In genomic region chr1:113241237-113241636, GRCh38 we compare ENCODE assay signal across 24 cellular contexts.
"Had no signal": no experiment of that assay in that cellular context is flagged by ENCODE, and none has a peak within 500 bp of the region (broad histone marks: within the 10 kb centered on the region; RNA-seq: fewer than 3 reads in every experiment).

No MANE protein-coding gene starts in this region.

- DNase-seq: Karpas-422, MG63, NCI-H1048, NCI-H1092 treated with DMSO at 0.1 percent for 48 hours, NCI-H1105 treated with DMSO at 0.1 percent for 48 hours, NCI-H1417, NCI-H1436 treated with DMSO at 0.1 percent for 48 hours, NCI-H1694 treated with DMSO at 0.1 percent for 48 hours, NCI-H187 treated with DMSO at 0.1 percent for 48 hours, NCI-H2029, NCI-H2081, NCI-H2171 treated with DMSO at 0.1 percent for 48 hours, NCI-H2227 treated with DMSO at 0.1 percent for 48 hours, NCI-H345, NCI-H446, NCI-H510A treated with DMSO at 0.1 percent for 48 hours, NCI-H524 treated with DMSO at 0.1 percent for 48 hours, NCI-H526 treated with DMSO at 0.1 percent for 48 hours, NCI-H774, PC-9, SHP77, SIG-M5, SJCRH30, T-cell had no signal

- H3K9me3 Mint-ChIP-seq: T-cell had no signal

- H3K4me3 Mint-ChIP-seq: T-cell had no signal

- H3K27ac Mint-ChIP-seq: T-cell had no signal

- H3K36me3 Mint-ChIP-seq: T-cell had no signal

- H3K4me1 Mint-ChIP-seq: T-cell had no signal
